16 cellular contexts compared by ENCODE assay signal in the genomic region with DNA sequence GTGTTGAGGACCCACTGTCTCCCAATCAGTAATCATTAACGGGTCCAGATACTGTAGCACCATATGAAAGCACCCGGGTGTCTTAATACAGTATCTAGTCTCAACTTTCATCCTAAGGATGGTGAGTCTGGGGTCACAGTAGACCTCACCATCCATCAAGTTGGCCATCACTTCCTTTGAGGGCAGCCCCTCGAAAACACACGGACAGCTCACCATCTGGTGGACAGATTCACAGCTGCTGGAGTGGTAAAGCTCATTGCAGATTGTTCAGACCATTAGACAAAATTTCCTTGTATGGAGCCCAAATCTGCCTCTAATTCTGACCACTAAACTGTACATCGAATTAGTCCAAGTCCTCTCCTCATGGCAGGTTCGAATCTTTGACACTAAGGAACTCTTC.
DNase-seq lines count a peak whose midpoint lies in the region; ATAC-seq and TF ChIP-seq lines count a peak whose summit lies in the region.
"Had no signal": no experiment of that assay in that cellular context is flagged by ENCODE, and none has a peak within 500 bp of the region (broad histone marks: within the 10 kb centered on the region; RNA-seq: fewer than 3 reads in every experiment).

No MANE protein-coding gene starts in this region.

- TF ChIP-seq CTCF in A673 (conservative IDR thresholded peaks at IDR 0.05; ENCODE audit: low read depth, low read length) (peak; percentile 30; the same call in 1 of the 2 replicates), GM13977 (IDR thresholded peaks at IDR 0.05; ENCODE audit: extremely low read depth, insufficient read depth, missing control alignments) (peak; percentile 28), foreskin fibroblast (IDR thresholded peaks at IDR 0.05; ENCODE audit: low read depth, low read length) (no peak), right atrium auricular region (IDR thresholded peaks at IDR 0.05) (no peak)

- POLR2A ChIA-PET in A673 (lab: Charles Lee; ENCODE audit: low non-redundant PET) = no interaction called here

- no peak overlapping the region for H3K4me3 Mint-ChIP-seq in T-helper 17 cell

- H3K27me3 ChIP-seq in A673 (replicated peaks; ENCODE audit: insufficient read depth, low read depth, low read length, poor library complexity) = no peaks in the 10 kb centered on the region
- no peaks in the 10 kb centered on the region for H3K27me3 ChIP-seq in right atrium auricular region
- H3K27me3 ChIP-seq in HAP-1 (ENCODE audit: low read depth) = no peaks in the 10 kb centered on the region
- H3K27me3 ChIP-seq: vagina had no signal

- in situ Hi-C loops in GM13977 (cut with MboI; ENCODE audit: low pct_unique_long_range_greater_than_20kb, low sequenced_read_pairs, unreplicated experiment) = loop anchor here (25.0 kb wide), 2 partner anchors 641 to 1041 kb away; a partner anchor contains a TSS
- in situ Hi-C loops in HAP-1 (cut with MboI; ENCODE audit: low sequenced_read_pairs) = loop anchor here (25.0 kb wide), 2 partner anchors 641 to 1041 kb away; a partner anchor contains a TSS

- H3K9me3 ChIP-seq in A673 (ENCODE audit: low read depth, low read length, poor library complexity, severe bottlenecking) (no peaks in the 10 kb centered on the region), T-helper 17 cell (ENCODE audit: control insufficient read depth, low read length, poor library complexity, severe bottlenecking) (no peaks in the 10 kb centered on the region), right atrium auricular region (no peaks in the 10 kb centered on the region), HAP-1 (no peaks in the 10 kb centered on the region)
- H3K9me3 ChIP-seq: vagina had no signal

- H3K36me3 ChIP-seq in A673 (ENCODE audit: insufficient read depth, low read length, poor library complexity, severe bottlenecking) (no peaks in the 10 kb centered on the region), right atrium auricular region (no peaks in the 10 kb centered on the region), HAP-1 (replicated peaks) (no peaks in the 10 kb centered on the region)
- H3K36me3 ChIP-seq: vagina had no signal

- H3K36me3 Mint-ChIP-seq in T-helper 17 cell (ENCODE audit: low read depth) = no peaks in the 10 kb centered on the region

- H3K4me3 ChIP-seq in A673 (ENCODE audit: low read depth, low read length, poor library complexity, severe bottlenecking) (no peak overlapping the region), foreskin fibroblast (ENCODE audit: low read depth in 1 of 2, low read length in 2 of 2) (no peak overlapping the region), right atrium auricular region (no peak overlapping the region), HAP-1 (no peak overlapping the region)
- H3K4me3 ChIP-seq: vagina had no signal

- CTCF ChIA-PET in A673 (lab: Charles Lee) = no interaction called here

- ATAC-seq in T-helper 17 cell = no peak
- ATAC-seq: foreskin keratinocyte had no signal

- H3K27me3 Mint-ChIP-seq in T-helper 17 cell = peaks cover 6% of the 10 kb centered on the region

- no TSS peak for BruUV-seq in A673 (replicated peaks; lab: Mats Ljungman, UMichigan)

- DNase-seq in A673 (ENCODE audit: low spot score) (no peak), GM13977 (ENCODE audit: low spot score) (no peak), T-helper 17 cell (no peak), foreskin fibroblast (peak; percentile 13 to 42), DMS153 treated with DMSO at 0.1 percent for 48 hours (lab: John Stamatoyannopoulos, UW; ENCODE audit: unreplicated experiment) (no peak), posterior vena cava (ENCODE audit: low spot score) (no peak), right atrium auricular region (ENCODE audit: low spot score) (no peak), HAP-1 (ENCODE audit: low spot score in 2 of 2) (no peak)
- DNase-seq: activated CD8-positive, alpha-beta memory T cell treated with anti-CD3 and anti-CD28 coated beads for 24 hours; cerebellar nuclear complex; GOT3; left cardiac atrium; NCI-H1092; T-helper 1 cell had no signal

- H3K27ac ChIP-seq in A673 (ENCODE audit: low read depth, low read length, poor library complexity, severe bottlenecking) (no peak overlapping the region), right atrium auricular region (no peak overlapping the region)
- H3K27ac ChIP-seq: foreskin keratinocyte, vagina had no signal

- intact Hi-C loops in A673 (cut with micrococcal nuclease; ENCODE audit: unreplicated experiment) = no loop called here
- intact Hi-C loops in posterior vena cava (cut with DNase I) = no loop called here

- peak overlapping the region; percentile 45 for H3K27ac Mint-ChIP-seq in T-helper 17 cell

- H3K4me1 ChIP-seq in A673 (ENCODE audit: insufficient read depth, low read length, poor library complexity, severe bottlenecking) (peaks cover 24% of the 10 kb centered on the region), right atrium auricular region (peaks cover 0 to 10% of the 10 kb centered on the region in 2 donors), HAP-1 (peaks cover 3% of the 10 kb centered on the region; the same call in 1 of the 2 replicates)
- H3K4me1 ChIP-seq: foreskin keratinocyte had no signal

- H3K4me1 Mint-ChIP-seq in T-helper 17 cell = peaks cover 3% of the 10 kb centered on the region

Comparison
In these comparisons a context has a peak if more than half of its experiments do, and no peak if none do; other contexts are left out.
1. DNase-seq: peak in foreskin fibroblast (2 of 2); none in A673 (single experiment), GM13977 (single experiment), T-helper 17 cell (0 of 3), DMS153 treated with DMSO at 0.1 percent for 48 hours (single experiment), posterior vena cava (single experiment), right atrium auricular region (single experiment) and HAP-1 (0 of 2).
2. CTCF ChIP-seq: peak in A673 (single experiment) and GM13977 (single experiment); none in foreskin fibroblast (single experiment) and right atrium auricular region (0 of 2).